In genomic region chr19:45402469-45403070, GRCh38 we compare ENCODE assay signal across 1 cellular context.
TF ChIP-seq lines count a peak whose summit lies in the region.

No MANE protein-coding gene starts in this region.

TF ChIP-seq in HEK293, 187 proteins besides CTCF, POLR2A, EP300 and RAD21 (continued from another document):
- TF ChIP-seq KLF17 (tag by site-specific recombination; IDR thresholded peaks at IDR 0.05) (peak; percentile 73; the same call in 1 of the 2 replicates), SCRT2 (tag by site-specific recombination; IDR thresholded peaks at IDR 0.05) (no peak), YY2 (tag by site-specific recombination; IDR thresholded peaks at IDR 0.05) (no peak), OVOL3 (tag by site-specific recombination; IDR thresholded peaks at IDR 0.05) (no peak), ZNF654 (tag by site-specific recombination; IDR thresholded peaks at IDR 0.05; ENCODE audit: low read depth) (no peak), ZNF155 (tag by site-specific recombination; IDR thresholded peaks at IDR 0.05) (no peak), ZNF768 (tag by site-specific recombination; IDR thresholded peaks at IDR 0.05) (no peak), ZNF23 (tag by site-specific recombination; IDR thresholded peaks at IDR 0.05; ENCODE audit: borderline replicate concordance) (no peak), SP2 (tag by site-specific recombination; IDR thresholded peaks at IDR 0.05) (peak; percentile 35; the same call in 1 of the 2 replicates), ZSCAN23 (tag by site-specific recombination; IDR thresholded peaks at IDR 0.05) (no peak), ZNF658 (tag by site-specific recombination; IDR thresholded peaks at IDR 0.05) (no peak), GLIS2 (tag by site-specific recombination; IDR thresholded peaks at IDR 0.05) (peak; percentile 81), ZNF530 (tag by site-specific recombination; IDR thresholded peaks at IDR 0.05; ENCODE audit: low read depth) (no peak), MYNN (tag by site-specific recombination; IDR thresholded peaks at IDR 0.05; ENCODE audit: borderline replicate concordance) (no peak), ZNF600 (tag by site-specific recombination; IDR thresholded peaks at IDR 0.05) (peak; percentile 49; the same call in 1 of the 2 replicates), ZNF362 (tag by site-specific recombination; IDR thresholded peaks at IDR 0.05) (no peak), TRIM28 (IDR thresholded peaks at IDR 0.05; ENCODE audit: borderline replicate concordance, low read length) (no peak), ZNF529 (tag by site-specific recombination; IDR thresholded peaks at IDR 0.05; ENCODE audit: insufficient replicate concordance) (no peak), ZNF555 (tag by site-specific recombination; conservative IDR thresholded peaks at IDR 0.05) (no peak), ZNF670 (tag by site-specific recombination; IDR thresholded peaks at IDR 0.05; ENCODE audit: low read depth) (no peak), ZBTB11 (tag by site-specific recombination; conservative IDR thresholded peaks at IDR 0.05; ENCODE audit: low read depth) (0 out of 2 replicates have a peak, but pooled peaks have one; percentile 14), BCL11B (tag by site-specific recombination; IDR thresholded peaks at IDR 0.05; ENCODE audit: low read depth) (no peak), ZNF623 (tag by site-specific recombination; IDR thresholded peaks at IDR 0.05) (no peak), ZNF501 (tag by site-specific recombination; IDR thresholded peaks at IDR 0.05) (no peak), PRDM2 (tag by site-specific recombination; IDR thresholded peaks at IDR 0.05; ENCODE audit: borderline replicate concordance) (no peak), ZNF19 (tag by site-specific recombination; IDR thresholded peaks at IDR 0.05; ENCODE audit: low read depth) (no peak), ZNF266 (tag by site-specific recombination; IDR thresholded peaks at IDR 0.05; ENCODE audit: low read depth) (no peak), ZNF843 (tag by site-specific recombination; IDR thresholded peaks at IDR 0.05) (0 out of 2 replicates have a peak, but pooled peaks have one; percentile 23), ZNF335 (tag by site-specific recombination; conservative IDR thresholded peaks at IDR 0.05) (no peak; the same call in 1 of the 2 replicates), KLF9 (tag by site-specific recombination; IDR thresholded peaks at IDR 0.05; ENCODE audit: low read depth) (no peak; the same call in 1 of the 2 replicates), ZNF169 (tag by site-specific recombination; IDR thresholded peaks at IDR 0.05) (no peak), ZBTB10 (tag by site-specific recombination; IDR thresholded peaks at IDR 0.05) (no peak; the same call in 1 of the 2 replicates), ZNF146 (tag by site-specific recombination; IDR thresholded peaks at IDR 0.05) (no peak), FEZF1 (tag by site-specific recombination; IDR thresholded peaks at IDR 0.05) (no peak), ZNF239 (tag by site-specific recombination; IDR thresholded peaks at IDR 0.05) (no peak), ZNF133 (tag by site-specific recombination; IDR thresholded peaks at IDR 0.05) (no peak), ZFHX2 (tag by site-specific recombination; conservative IDR thresholded peaks at IDR 0.05) (peak; percentile 52; the same call in 1 of the 2 replicates), ZBTB8A (tag by site-specific recombination; IDR thresholded peaks at IDR 0.05) (peak; percentile 33; the same call in 1 of the 2 replicates)
